Comparison of ENCODE assay signal across 1 cellular context in the genomic region with DNA sequence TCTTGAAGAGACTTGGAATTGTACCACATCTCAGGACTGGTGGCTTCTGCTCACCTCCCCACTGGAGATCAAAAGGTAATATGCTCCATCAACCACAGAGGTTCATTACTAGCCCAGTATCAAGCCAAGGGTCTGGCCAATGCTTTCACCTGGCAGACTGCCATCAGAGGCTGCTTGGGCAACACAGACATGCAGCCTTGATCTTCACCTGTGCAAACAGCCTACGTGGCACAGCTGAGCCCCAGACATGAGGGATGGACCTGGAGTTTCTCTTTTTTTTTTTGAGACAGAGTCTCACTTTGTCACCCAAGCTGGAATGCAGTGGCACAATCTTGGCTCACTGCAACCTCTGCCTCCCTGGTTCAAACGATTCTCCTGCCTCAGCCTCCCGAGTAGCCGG.
TF ChIP-seq lines count a peak whose summit lies in the region.

No MANE protein-coding gene starts in this region.

TF ChIP-seq in HepG2, 621 proteins besides CTCF, POLR2A, EP300 and RAD21 (continued from another document):
- TF ChIP-seq, protein P1, sequence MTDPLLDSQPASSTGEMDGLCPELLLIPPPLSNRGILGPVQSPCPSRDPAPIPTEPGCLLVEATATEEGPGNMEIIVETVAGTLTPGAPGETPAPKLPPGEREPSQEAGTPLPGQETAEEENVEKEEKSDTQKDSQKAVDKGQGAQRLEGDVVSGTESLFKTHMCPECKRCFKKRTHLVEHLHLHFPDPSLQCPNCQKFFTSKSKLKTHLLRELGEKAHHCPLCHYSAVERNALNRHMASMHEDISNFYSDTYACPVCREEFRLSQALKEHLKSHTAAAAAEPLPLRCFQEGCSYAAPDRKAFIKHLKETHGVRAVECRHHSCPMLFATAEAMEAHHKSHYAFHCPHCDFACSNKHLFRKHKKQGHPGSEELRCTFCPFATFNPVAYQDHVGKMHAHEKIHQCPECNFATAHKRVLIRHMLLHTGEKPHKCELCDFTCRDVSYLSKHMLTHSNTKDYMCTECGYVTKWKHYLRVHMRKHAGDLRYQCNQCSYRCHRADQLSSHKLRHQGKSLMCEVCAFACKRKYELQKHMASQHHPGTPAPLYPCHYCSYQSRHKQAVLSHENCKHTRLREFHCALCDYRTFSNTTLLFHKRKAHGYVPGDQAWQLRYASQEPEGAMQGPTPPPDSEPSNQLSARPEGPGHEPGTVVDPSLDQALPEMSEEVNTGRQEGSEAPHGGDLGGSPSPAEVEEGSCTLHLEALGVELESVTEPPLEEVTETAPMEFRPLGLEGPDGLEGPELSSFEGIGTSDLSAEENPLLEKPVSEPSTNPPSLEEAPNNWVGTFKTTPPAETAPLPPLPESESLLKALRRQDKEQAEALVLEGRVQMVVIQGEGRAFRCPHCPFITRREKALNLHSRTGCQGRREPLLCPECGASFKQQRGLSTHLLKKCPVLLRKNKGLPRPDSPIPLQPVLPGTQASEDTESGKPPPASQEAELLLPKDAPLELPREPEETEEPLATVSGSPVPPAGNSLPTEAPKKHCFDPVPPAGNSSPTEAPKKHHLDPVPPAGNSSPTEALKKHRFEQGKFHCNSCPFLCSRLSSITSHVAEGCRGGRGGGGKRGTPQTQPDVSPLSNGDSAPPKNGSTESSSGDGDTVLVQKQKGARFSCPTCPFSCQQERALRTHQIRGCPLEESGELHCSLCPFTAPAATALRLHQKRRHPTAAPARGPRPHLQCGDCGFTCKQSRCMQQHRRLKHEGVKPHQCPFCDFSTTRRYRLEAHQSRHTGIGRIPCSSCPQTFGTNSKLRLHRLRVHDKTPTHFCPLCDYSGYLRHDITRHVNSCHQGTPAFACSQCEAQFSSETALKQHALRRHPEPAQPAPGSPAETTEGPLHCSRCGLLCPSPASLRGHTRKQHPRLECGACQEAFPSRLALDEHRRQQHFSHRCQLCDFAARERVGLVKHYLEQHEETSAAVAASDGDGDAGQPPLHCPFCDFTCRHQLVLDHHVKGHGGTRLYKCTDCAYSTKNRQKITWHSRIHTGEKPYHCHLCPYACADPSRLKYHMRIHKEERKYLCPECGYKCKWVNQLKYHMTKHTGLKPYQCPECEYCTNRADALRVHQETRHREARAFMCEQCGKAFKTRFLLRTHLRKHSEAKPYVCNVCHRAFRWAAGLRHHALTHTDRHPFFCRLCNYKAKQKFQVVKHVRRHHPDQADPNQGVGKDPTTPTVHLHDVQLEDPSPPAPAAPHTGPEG (CRISPR knock-in tag; IDR thresholded peaks at IDR 0.05), result no peak
- TF ChIP-seq FOXA1 (IDR thresholded peaks at IDR 0.05) (no peak), FOXA1 (CRISPR knock-in tag; IDR thresholded peaks at IDR 0.05) (peak; percentile 66), ERF (CRISPR knock-in tag; IDR thresholded peaks at IDR 0.05) (no peak), FOXA3 (CRISPR knock-in tag; IDR thresholded peaks at IDR 0.05) (peak; percentile 40; the same call in 1 of the 2 replicates), ZNF224 (CRISPR knock-in tag; IDR thresholded peaks at IDR 0.05) (no peak), ZNF350 (CRISPR knock-in tag; IDR thresholded peaks at IDR 0.05; ENCODE audit: borderline replicate concordance, low read depth) (no peak), RXRB (CRISPR knock-in tag; IDR thresholded peaks at IDR 0.05; ENCODE audit: borderline replicate concordance) (0 out of 2 replicates have a peak, but pooled peaks have one; percentile 14), SKI (IDR thresholded peaks at IDR 0.05; ENCODE audit: partially characterized antibody) (peak; percentile 59), ZNF160 (CRISPR knock-in tag; IDR thresholded peaks at IDR 0.05) (no peak), ZNF75D (CRISPR knock-in tag; IDR thresholded peaks at IDR 0.05; ENCODE audit: borderline replicate concordance) (no peak), RBFOX2 (IDR thresholded peaks at IDR 0.05; ENCODE audit: low read depth, low read length) (no peak)
- TF ChIP-seq, protein P2, sequence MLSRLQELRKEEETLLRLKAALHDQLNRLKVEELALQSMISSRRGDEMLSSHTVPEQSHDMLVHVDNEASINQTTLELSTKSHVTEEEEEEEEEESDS (CRISPR knock-in tag; IDR thresholded peaks at IDR 0.05; ENCODE audit: borderline replicate concordance), result no peak
- TF ChIP-seq, protein P3, sequence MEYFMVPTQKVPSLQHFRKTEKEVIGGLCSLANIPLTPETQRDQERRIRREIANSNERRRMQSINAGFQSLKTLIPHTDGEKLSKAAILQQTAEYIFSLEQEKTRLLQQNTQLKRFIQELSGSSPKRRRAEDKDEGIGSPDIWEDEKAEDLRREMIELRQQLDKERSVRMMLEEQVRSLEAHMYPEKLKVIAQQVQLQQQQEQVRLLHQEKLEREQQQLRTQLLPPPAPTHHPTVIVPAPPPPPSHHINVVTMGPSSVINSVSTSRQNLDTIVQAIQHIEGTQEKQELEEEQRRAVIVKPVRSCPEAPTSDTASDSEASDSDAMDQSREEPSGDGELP (IDR thresholded peaks at IDR 0.05; ENCODE audit: borderline replicate concordance, low read depth), result peak; percentile 85
